1 cellular context compared by ENCODE assay signal in the genomic region with DNA sequence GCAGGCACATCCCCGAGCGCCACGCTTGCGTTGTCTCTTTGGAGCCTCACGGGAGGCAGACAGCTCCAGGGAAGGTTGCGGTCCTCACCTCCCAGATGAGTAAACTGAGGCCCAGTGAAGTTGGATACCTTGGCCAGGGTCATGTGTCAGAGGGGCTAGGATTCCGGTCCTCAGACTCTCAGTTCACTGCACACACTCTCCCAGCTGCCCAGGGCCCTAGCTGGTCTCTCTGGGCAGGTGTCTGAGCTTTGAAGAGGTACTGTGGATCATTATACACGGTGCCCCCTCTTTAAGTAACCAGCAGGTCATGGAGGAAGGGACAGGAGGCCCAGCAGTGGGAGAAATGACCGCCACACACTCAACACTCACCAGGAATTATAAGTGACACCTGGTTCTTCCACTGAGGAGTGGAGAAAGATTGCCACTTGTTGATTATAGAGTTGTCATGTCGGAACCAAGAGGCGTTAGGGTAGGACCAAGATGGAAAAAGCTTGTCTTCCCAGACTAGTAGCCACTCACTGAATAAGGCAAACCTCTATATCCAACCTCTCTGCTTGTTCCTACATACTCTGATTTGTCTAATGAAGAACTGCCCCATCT.
TF ChIP-seq lines count a peak whose summit lies in the region.

No MANE protein-coding gene starts in this region.

TF ChIP-seq in H1, 55 proteins besides CTCF, POLR2A, EP300 and RAD21:
- TF ChIP-seq SIN3A (conservative IDR thresholded peaks at IDR 0.05 in 1 of 2, IDR thresholded peaks at IDR 0.05 in 1 of 2; ENCODE audit: low read depth in 1 of 2, low read length in 2 of 2): 0 out of 4 replicates have a peak, but pooled peaks of 1 of the 2 experiments have one; percentile 19
- no peak for TF ChIP-seq ZNF274 (IDR thresholded peaks at IDR 0.05; ENCODE audit: borderline replicate concordance, extremely low read depth, low read length)
- TF ChIP-seq HDAC2 (IDR thresholded peaks at IDR 0.05; ENCODE audit: borderline replicate concordance in 1 of 2, low read depth in 2 of 2, low read length in 2 of 2): no peak
- TF ChIP-seq RBBP5 (IDR thresholded peaks at IDR 0.05; ENCODE audit: borderline replicate concordance, low read depth, low read length): no peak
- no peak for TF ChIP-seq SP4 (IDR thresholded peaks at IDR 0.05; ENCODE audit: low read length)
- no peak for TF ChIP-seq CBX5 (IDR thresholded peaks at IDR 0.05; ENCODE audit: low read depth, low read length)
- no peak for TF ChIP-seq KDM1A (IDR thresholded peaks at IDR 0.05; ENCODE audit: borderline replicate concordance, low read length)
- TF ChIP-seq, protein P1, sequence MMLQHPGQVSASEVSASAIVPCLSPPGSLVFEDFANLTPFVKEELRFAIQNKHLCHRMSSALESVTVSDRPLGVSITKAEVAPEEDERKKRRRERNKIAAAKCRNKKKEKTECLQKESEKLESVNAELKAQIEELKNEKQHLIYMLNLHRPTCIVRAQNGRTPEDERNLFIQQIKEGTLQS (IDR thresholded peaks at IDR 0.05; ENCODE audit: insufficient read depth, low read depth, low read length): no peak
- no peak for TF ChIP-seq BCL11A (IDR thresholded peaks at IDR 0.05; ENCODE audit: low read depth in 2 of 2, low read length in 2 of 2)
- TF ChIP-seq, protein P2, sequence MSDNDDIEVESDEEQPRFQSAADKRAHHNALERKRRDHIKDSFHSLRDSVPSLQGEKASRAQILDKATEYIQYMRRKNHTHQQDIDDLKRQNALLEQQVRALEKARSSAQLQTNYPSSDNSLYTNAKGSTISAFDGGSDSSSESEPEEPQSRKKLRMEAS (IDR thresholded peaks at IDR 0.05): no peak
- TF ChIP-seq SAP30 (IDR thresholded peaks at IDR 0.05; ENCODE audit: insufficient read depth, insufficient replicate concordance, low read length): peak; percentile 67
- no peak for TF ChIP-seq MAFK (IDR thresholded peaks at IDR 0.05; ENCODE audit: low read depth, low read length)
- no peak for TF ChIP-seq TAF7 (optimal IDR thresholded peaks at IDR 0.05; ENCODE audit: borderline replicate concordance, low read depth, low read length)
- TF ChIP-seq SIRT6 (IDR thresholded peaks at IDR 0.05; ENCODE audit: low read length): no peak
